Comparison of ENCODE assay signal across 15 cellular contexts in the genomic region with DNA sequence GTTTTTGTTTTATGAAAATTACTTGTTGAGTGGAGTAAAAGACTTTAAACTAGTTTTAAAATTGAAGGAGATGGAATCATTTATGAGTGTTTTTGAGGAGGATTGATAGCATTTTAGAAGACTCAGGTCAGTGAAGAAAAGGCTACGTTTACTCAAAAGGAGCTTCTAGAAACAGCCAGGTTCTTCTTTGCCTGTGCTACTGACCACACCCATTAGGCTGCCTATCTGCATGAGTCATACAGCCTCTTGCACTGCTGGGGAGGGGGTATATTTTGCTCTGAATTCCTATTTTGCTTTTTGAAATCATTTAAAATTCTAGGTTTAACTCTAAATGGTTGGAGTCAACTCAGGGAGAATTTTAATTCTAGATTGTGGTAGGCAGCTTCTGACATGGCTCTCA. TPM values are rescaled to one million over a fixed set of nuclear protein-coding genes. Genes with fewer than 3 reads are reported as not detected.
DNase-seq lines count a peak whose midpoint lies in the region; ATAC-seq, FAIRE-seq and TF ChIP-seq lines count a peak whose summit lies in the region.
"Had no signal": no experiment of that assay in that cellular context is flagged by ENCODE, and none has a peak within 500 bp of the region (broad histone marks: within the 10 kb centered on the region; RNA-seq: fewer than 3 reads in every experiment).

No MANE protein-coding gene starts in this region.

- peak overlapping the region; percentile 22; the same call in 2 of the 3 replicates for H3K4me2 ChIP-seq in A549

- no peaks in the 10 kb centered on the region for H3K36me3 Mint-ChIP-seq in activated CD4-positive, alpha-beta memory T cell treated with anti-CD3 and anti-CD28 coated beads for 36 hours

- H3K4me3 ChIP-seq in A549 (no peak overlapping the region), ascending aorta (no peak overlapping the region), dorsolateral prefrontal cortex (no peak overlapping the region)
- H3K4me3 ChIP-seq: heart left ventricle, prostate gland had no signal

- H3K27me3 Mint-ChIP-seq in activated CD4-positive, alpha-beta memory T cell treated with anti-CD3 and anti-CD28 coated beads for 36 hours = peaks cover 1% of the 10 kb centered on the region
- H3K27me3 Mint-ChIP-seq: activated CD4-positive, alpha-beta T cell treated with anti-CD3 and anti-CD28 coated beads, Interleukin-2, amount 10 ng/mL, durations not matched to agents 24 days and 14 days had no signal

- H3K27me3 ChIP-seq in ascending aorta (no peaks in the 10 kb centered on the region), dorsolateral prefrontal cortex (no peaks in the 10 kb centered on the region)
- H3K27me3 ChIP-seq: heart left ventricle had no signal

- peaks cover 7% of the 10 kb centered on the region for H3K9me3 Mint-ChIP-seq in activated CD4-positive, alpha-beta memory T cell treated with anti-CD3 and anti-CD28 coated beads for 36 hours
- H3K9me3 Mint-ChIP-seq: activated CD4-positive, alpha-beta T cell treated with anti-CD3 and anti-CD28 coated beads, Interleukin-2, amount 10 ng/mL, durations not matched to agents 24 days and 14 days had no signal

- TF ChIP-seq EP300 in A549 (IDR thresholded peaks at IDR 0.05) = no peak

- H3K4me1 ChIP-seq in A549 (peaks cover 12% of the 10 kb centered on the region; the same call in 2 of the 3 replicates), ascending aorta (peaks cover 5 to 12% of the 10 kb centered on the region in 2 donors)
- H3K4me1 ChIP-seq: prostate gland had no signal

- TF ChIP-seq POLR2A in A549 (IDR thresholded peaks at IDR 0.05; ENCODE audit: low read length) = no peak

- ATAC-seq in A549 (peak; percentile 54 to 72; a peak in 3 of 6 replicates), HG03457 (IDR thresholded peaks at IDR 0.05; ENCODE audit: unreplicated experiment) (no peak)
- ATAC-seq: heart left ventricle had no signal

- CTCF ChIA-PET in A549 (lab: Yijun Ruan, JAX) = interaction anchor here (1.1 to 1.3 kb wide), 2 partner anchors 10 to 12 kb away, joined by 3 read pairs; no protein-coding TSS in a partner anchor
- CTCF ChIA-PET in activated CD4-positive, alpha-beta memory T cell treated with anti-CD3 and anti-CD28 coated beads for 36 hours (lab: Charles Lee) = no interaction called here

- H3K27ac ChIP-seq in A549 (peak overlapping the region; percentile 31 to 43; a peak in 5 of 6 replicates), ascending aorta (peak overlapping the region; percentile 25 to 66), dorsolateral prefrontal cortex (no peak overlapping the region)
- H3K27ac ChIP-seq: heart left ventricle, prostate gland had no signal

- peaks cover 20% of the 10 kb centered on the region; the same call in 2 of the 3 replicates for H3K9me3 ChIP-seq in A549
- H3K9me3 ChIP-seq in ascending aorta = no peaks in the 10 kb centered on the region
- H3K9me3 ChIP-seq: prostate gland had no signal

- 28% methylated on average over 1 of the region's 1 CpG for WGBS in A549 (ENCODE audit: missing lambda C conversion rate)

- no peaks in the 10 kb centered on the region for H3K4me1 Mint-ChIP-seq in activated CD4-positive, alpha-beta memory T cell treated with anti-CD3 and anti-CD28 coated beads for 36 hours (ENCODE audit: low read depth)
- H3K4me1 Mint-ChIP-seq: activated CD4-positive, alpha-beta T cell treated with anti-CD3 and anti-CD28 coated beads, Interleukin-2, amount 10 ng/mL, durations not matched to agents 24 days and 14 days had no signal

- H3K27ac Mint-ChIP-seq in activated CD4-positive, alpha-beta memory T cell treated with anti-CD3 and anti-CD28 coated beads for 36 hours = no peak overlapping the region
- H3K27ac Mint-ChIP-seq: activated CD4-positive, alpha-beta T cell treated with anti-CD3 and anti-CD28 coated beads, Interleukin-2, amount 10 ng/mL, durations not matched to agents 24 days and 14 days had no signal

- TF ChIP-seq RAD21 in A549 (conservative IDR thresholded peaks at IDR 0.05 in 1 of 2, IDR thresholded peaks at IDR 0.05 in 1 of 2) = no peak

- DNase-seq in A549 (ENCODE audit: low read depth in 1 of 2, low spot score in 1 of 2) (peak in 1 of 2 experiments; percentile 42), LHCN-M2 (ENCODE audit: low read depth) (peak; percentile 41), ascending aorta (ENCODE audit: low spot score in 2 of 2) (no peak), islet precursor cell (peak; percentile 66), dorsolateral prefrontal cortex (no peak), HK-2 (ENCODE audit: unreplicated experiment) (no peak)
- no peak for DNase-seq in activated CD4-positive, alpha-beta memory T cell treated with anti-CD3 and anti-CD28 coated beads for 36 hours
- DNase-seq: activated CD4-positive, alpha-beta T cell treated with anti-CD3 and anti-CD28 coated beads, Interleukin-2, amount 10 ng/mL, durations not matched to agents 24 days and 14 days; activated effector memory CD4-positive, alpha-beta T cell treated with Interleukin-2 at 50 U/mL for 16 hours; cortex of kidney; heart left ventricle; NCI-H1694 had no signal

- intact Hi-C loops in ascending aorta (cut with DNase I) (no loop called here), dorsolateral prefrontal cortex (cut with DNase I) (no loop called here)
- intact Hi-C loops in activated CD4-positive, alpha-beta memory T cell treated with anti-CD3 and anti-CD28 coated beads for 36 hours (cut with micrococcal nuclease) = no loop called here

- no peak overlapping the region for H3K4me3 Mint-ChIP-seq in activated CD4-positive, alpha-beta memory T cell treated with anti-CD3 and anti-CD28 coated beads for 36 hours
- H3K4me3 Mint-ChIP-seq: activated CD4-positive, alpha-beta T cell treated with anti-CD3 and anti-CD28 coated beads, Interleukin-2, amount 10 ng/mL, durations not matched to agents 24 days and 14 days had no signal

- FAIRE-seq in A549 (lab: Jason Lieb, UNC) = peak; percentile 61
- FAIRE-seq: HTR-8/SVneo had no signal

- TF ChIP-seq CTCF in A549 (IDR thresholded peaks at IDR 0.05) = no peak
- TF ChIP-seq CTCF in ascending aorta (IDR thresholded peaks at IDR 0.05) = no peak
- TF ChIP-seq CTCF in dorsolateral prefrontal cortex (IDR thresholded peaks at IDR 0.05 in 54 of 56, conservative IDR thresholded peaks at IDR 0.05 in 2 of 56; ENCODE audit: low read depth in 1 of 56, partially characterized antibody in 56 of 56) = no peak

- POLR2A ChIA-PET in A549 (lab: Yijun Ruan, JAX) = no interaction called here
- POLR2A ChIA-PET in activated CD4-positive, alpha-beta memory T cell treated with anti-CD3 and anti-CD28 coated beads for 36 hours (lab: Charles Lee) = no interaction called here

- peaks cover 7 to 29% of the 10 kb centered on the region in 2 donors for H3K36me3 ChIP-seq in ascending aorta
- H3K36me3 ChIP-seq: heart left ventricle, prostate gland had no signal

TF ChIP-seq in A549, 52 proteins besides CTCF, POLR2A, EP300 and RAD21:
- TF ChIP-seq, protein P1, sequence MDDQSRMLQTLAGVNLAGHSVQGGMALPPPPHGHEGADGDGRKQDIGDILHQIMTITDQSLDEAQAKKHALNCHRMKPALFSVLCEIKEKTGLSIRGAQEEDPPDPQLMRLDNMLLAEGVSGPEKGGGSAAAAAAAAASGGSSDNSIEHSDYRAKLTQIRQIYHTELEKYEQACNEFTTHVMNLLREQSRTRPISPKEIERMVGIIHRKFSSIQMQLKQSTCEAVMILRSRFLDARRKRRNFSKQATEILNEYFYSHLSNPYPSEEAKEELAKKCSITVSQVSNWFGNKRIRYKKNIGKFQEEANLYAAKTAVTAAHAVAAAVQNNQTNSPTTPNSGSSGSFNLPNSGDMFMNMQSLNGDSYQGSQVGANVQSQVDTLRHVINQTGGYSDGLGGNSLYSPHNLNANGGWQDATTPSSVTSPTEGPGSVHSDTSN (IDR thresholded peaks at IDR 0.05) = no peak
- TF ChIP-seq FOSL2 (IDR thresholded peaks at IDR 0.05) (0 out of 2 replicates have a peak, but pooled peaks have one; percentile 16), FOSL2 (CRISPR knock-in tag; IDR thresholded peaks at IDR 0.05) (peak; percentile 61; the same call in 1 of the 2 replicates)

RNA-seq across cellular contexts. Expression of a gene that starts 22.3 kb away (rescaled TPM):
- polyA plus RNA-seq in A549 (2011; rRNA removed) (54.6 and 59.2 TPM in 2 replicates), A549 (2017; fragmentation: RNase III; extraction: RNeasy Plus Mini Kit Qiagen cat#74134 plus additional on column Dnase treatment) (48.5 to 66.6 TPM (median 49.0 TPM) in 3 replicates)
- 43.0 and 48.8 TPM in 2 replicates for polyA plus RNA-seq in A549 (2012; cell fraction: cytosol; rRNA removed)
- 73.6 and 112 TPM in 2 replicates for polyA plus RNA-seq in A549 (2012; cell fraction: nucleus; rRNA removed)
- 44.0 and 49.4 TPM in 2 replicates for polyA minus RNA-seq in A549 (2011; rRNA and poly(A)+ RNA removed)
- total RNA-seq in LHCN-M2 (2014; rRNA removed) (37.8 and 52.5 TPM in 2 replicates), ascending aorta (1,320 TPM), dorsolateral prefrontal cortex (100 to 1,000 TPM in 28 of 120 experiments, 10 to 100 TPM in 92; 30.0 to 193 (median 79.6) TPM)
- 59.2 TPM for polyA plus RNA-seq in LHCN-M2 (2012)
- not detected for total RNA-seq in activated CD4-positive, alpha-beta memory T cell treated with anti-CD3 and anti-CD28 coated beads for 36 hours
- total RNA-seq: activated CD4-positive, alpha-beta T cell treated with anti-CD3 and anti-CD28 coated beads, Interleukin-2, amount 10 ng/mL, durations not matched to agents 24 days and 14 days had no signal

Comparison
In these comparisons a context has a peak if more than half of its experiments do, and no peak if none do; other contexts are left out.
1. DNase-seq: peak in LHCN-M2 (single experiment) and islet precursor cell (single experiment); none in ascending aorta (0 of 2), activated CD4-positive, alpha-beta memory T cell treated with anti-CD3 and anti-CD28 coated beads for 36 hours (single experiment), dorsolateral prefrontal cortex (0 of 10) and HK-2 (single experiment).
2. H3K27ac ChIP-seq: peak in A549 (2 of 2) and ascending aorta (2 of 2); none in dorsolateral prefrontal cortex (0 of 59).
3. RNA of a gene that starts 22.3 kb away (total RNA-seq): 1,320 TPM in ascending aorta (single experiment), 30.0 to 193 TPM in dorsolateral prefrontal cortex and 37.8 to 52.5 TPM in LHCN-M2; not detected in activated CD4-positive, alpha-beta memory T cell treated with anti-CD3 and anti-CD28 coated beads for 36 hours; every median in the first group is over 10 times any median in the second.